Comparison of ENCODE assay signal across 23 cellular contexts in genomic region chr4:1652088-1652487, GRCh38.
"Had no signal": no experiment of that assay in that cellular context is flagged by ENCODE, and none has a peak within 500 bp of the region (broad histone marks: within the 10 kb centered on the region; RNA-seq: fewer than 3 reads in every experiment).

No MANE protein-coding gene starts in this region.

- H3K4me3 ChIP-seq: cardiac muscle cell, SJCRH30, SK-N-MC had no signal

- H3K27me3 ChIP-seq: brain microvascular endothelial cell, cardiac muscle cell, SJCRH30 had no signal

- DNase-seq: activated CD4-positive, alpha-beta T cell treated with anti-CD3 and anti-CD28 coated beads, Interleukin-2, amount 10 ng/mL, durations not matched to agents 24 days and 14 days; activated CD4-positive, alpha-beta T cell treated with anti-CD3 and anti-CD28 coated beads, Interleukin-2, amount 50 U/mL, for 4 hours; activated CD8-positive, alpha-beta T cell treated with anti-CD3 and anti-CD28 coated beads, Interleukin-2, amount 10 ng/mL, durations not matched to agents 7 days and 5 days; activated naive CD4-positive, alpha-beta T cell treated with anti-CD3 and anti-CD28 coated beads, Interleukin-2, amount 50 U/mL, for 16 hours; activated naive CD8-positive, alpha-beta T cell treated with anti-CD3 and anti-CD28 coated beads for 36 hours; activated T-cell treated with anti-CD3 and anti-CD28 coated beads, Interleukin-2, amount 50 U/mL, for 4 hours; amniotic stem cell; aorta; brain microvascular endothelial cell; MM.1S; MV-4-11; NCI-H1092; NCI-H1436 treated with DMSO at 0.1 percent for 48 hours; NCI-H1694 treated with DMSO at 0.1 percent for 48 hours; NCI-H2029; NCI-H345; NCI-H524 treated with DMSO at 0.1 percent for 48 hours; SHP77; SJCRH30 had no signal

- FAIRE-seq: TTC549 had no signal

- H3K27ac ChIP-seq: brain microvascular endothelial cell, cardiac muscle cell, SJCRH30, SK-N-MC had no signal

- H3K36me3 ChIP-seq: brain microvascular endothelial cell, cardiac muscle cell, SJCRH30 had no signal

- H3K9me3 ChIP-seq: SJCRH30 had no signal

- H3K4me1 ChIP-seq: SJCRH30 had no signal

- ATAC-seq: activated T-cell treated with anti-CD3 and anti-CD28 coated beads, Interleukin-2, amount 50 U/mL, for 4 hours; Panc1 had no signal
